Comparison of ENCODE assay signal across 1 cellular context in genomic region chr19:18117692-18118378, GRCh38.
TF ChIP-seq lines count a peak whose summit lies in the region.

No MANE protein-coding gene starts in this region.

TF ChIP-seq in K562, 482 proteins besides CTCF, POLR2A, EP300 and RAD21 (continues in another document):
- no peak for TF ChIP-seq ZNF507 (tag; conservative IDR thresholded peaks at IDR 0.05)
- no peak for TF ChIP-seq FOXP1 (CRISPR knock-in tag; IDR thresholded peaks at IDR 0.05)
- TF ChIP-seq MAZ (CRISPR knock-in tag; conservative IDR thresholded peaks at IDR 0.05 in 1 of 2, IDR thresholded peaks at IDR 0.05 in 1 of 2) = peak in 1 of 2 experiments; percentile 13; a peak in 1 of 4 replicates
- TF ChIP-seq MEIS2 (IDR thresholded peaks at IDR 0.05; ENCODE audit: partially characterized antibody) = no peak
- TF ChIP-seq RFX1 (IDR thresholded peaks at IDR 0.05) = peak; percentile 87
- no peak for TF ChIP-seq CREB3 (tag; conservative IDR thresholded peaks at IDR 0.05; ENCODE audit: low read depth)
- TF ChIP-seq, protein P1, sequence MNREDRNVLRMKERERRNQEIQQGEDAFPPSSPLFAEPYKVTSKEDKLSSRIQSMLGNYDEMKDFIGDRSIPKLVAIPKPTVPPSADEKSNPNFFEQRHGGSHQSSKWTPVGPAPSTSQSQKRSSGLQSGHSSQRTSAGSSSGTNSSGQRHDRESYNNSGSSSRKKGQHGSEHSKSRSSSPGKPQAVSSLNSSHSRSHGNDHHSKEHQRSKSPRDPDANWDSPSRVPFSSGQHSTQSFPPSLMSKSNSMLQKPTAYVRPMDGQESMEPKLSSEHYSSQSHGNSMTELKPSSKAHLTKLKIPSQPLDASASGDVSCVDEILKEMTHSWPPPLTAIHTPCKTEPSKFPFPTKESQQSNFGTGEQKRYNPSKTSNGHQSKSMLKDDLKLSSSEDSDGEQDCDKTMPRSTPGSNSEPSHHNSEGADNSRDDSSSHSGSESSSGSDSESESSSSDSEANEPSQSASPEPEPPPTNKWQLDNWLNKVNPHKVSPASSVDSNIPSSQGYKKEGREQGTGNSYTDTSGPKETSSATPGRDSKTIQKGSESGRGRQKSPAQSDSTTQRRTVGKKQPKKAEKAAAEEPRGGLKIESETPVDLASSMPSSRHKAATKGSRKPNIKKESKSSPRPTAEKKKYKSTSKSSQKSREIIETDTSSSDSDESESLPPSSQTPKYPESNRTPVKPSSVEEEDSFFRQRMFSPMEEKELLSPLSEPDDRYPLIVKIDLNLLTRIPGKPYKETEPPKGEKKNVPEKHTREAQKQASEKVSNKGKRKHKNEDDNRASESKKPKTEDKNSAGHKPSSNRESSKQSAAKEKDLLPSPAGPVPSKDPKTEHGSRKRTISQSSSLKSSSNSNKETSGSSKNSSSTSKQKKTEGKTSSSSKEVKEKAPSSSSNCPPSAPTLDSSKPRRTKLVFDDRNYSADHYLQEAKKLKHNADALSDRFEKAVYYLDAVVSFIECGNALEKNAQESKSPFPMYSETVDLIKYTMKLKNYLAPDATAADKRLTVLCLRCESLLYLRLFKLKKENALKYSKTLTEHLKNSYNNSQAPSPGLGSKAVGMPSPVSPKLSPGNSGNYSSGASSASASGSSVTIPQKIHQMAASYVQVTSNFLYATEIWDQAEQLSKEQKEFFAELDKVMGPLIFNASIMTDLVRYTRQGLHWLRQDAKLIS (CRISPR knock-in tag; IDR thresholded peaks at IDR 0.05) = no peak
- TF ChIP-seq ZC3H11A (IDR thresholded peaks at IDR 0.05; ENCODE audit: low read depth, low read length) = no peak
- no peak for TF ChIP-seq TOE1 (IDR thresholded peaks at IDR 0.05; ENCODE audit: borderline replicate concordance)
- no peak for TF ChIP-seq TOE1 (CRISPR knock-in tag; IDR thresholded peaks at IDR 0.05; ENCODE audit: borderline replicate concordance, low read depth)
- TF ChIP-seq RNF2 (IDR thresholded peaks at IDR 0.05) = no peak
- TF ChIP-seq SUPT5H (IDR thresholded peaks at IDR 0.05) = 0 out of 2 replicates have a peak, but pooled peaks have one; percentile 24
- TF ChIP-seq NCOA2 (IDR thresholded peaks at IDR 0.05; ENCODE audit: partially characterized antibody in 2 of 2) = no peak
- TF ChIP-seq DMBX1 (CRISPR knock-in tag; IDR thresholded peaks at IDR 0.05; ENCODE audit: borderline replicate concordance) = no peak
- TF ChIP-seq YY1 (IDR thresholded peaks at IDR 0.05; ENCODE audit: borderline replicate concordance in 1 of 3, control insufficient read depth in 1 of 3, extremely low read depth in 1 of 3, insufficient read depth in 3 of 3, insufficient read length in 1 of 3, insufficient replicate concordance in 2 of 3, low read depth in 1 of 3, low read length in 2 of 3) = peak; percentile 51 to 86 (median 85)
- no peak for TF ChIP-seq ZNF778 (CRISPR knock-in tag; IDR thresholded peaks at IDR 0.05)
- TF ChIP-seq, protein P2, sequence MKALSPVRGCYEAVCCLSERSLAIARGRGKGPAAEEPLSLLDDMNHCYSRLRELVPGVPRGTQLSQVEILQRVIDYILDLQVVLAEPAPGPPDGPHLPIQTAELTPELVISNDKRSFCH (CRISPR knock-in tag; IDR thresholded peaks at IDR 0.05) = no peak
- TF ChIP-seq, protein P2 (tag; IDR thresholded peaks at IDR 0.05) = no peak
- no peak for TF ChIP-seq KDM5B (IDR thresholded peaks at IDR 0.05; ENCODE audit: insufficient replicate concordance, low read depth, low read length)
- no peak for TF ChIP-seq NONO (IDR thresholded peaks at IDR 0.05; ENCODE audit: low read depth in 2 of 2, low read length in 1 of 2)
- no peak for TF ChIP-seq ZNF239 (CRISPR knock-in tag; IDR thresholded peaks at IDR 0.05)
- TF ChIP-seq ZNF140 (CRISPR knock-in tag; IDR thresholded peaks at IDR 0.05) = no peak
- 0 out of 2 replicates have a peak, but pooled peaks have one; percentile 46 for TF ChIP-seq KLF13 (tag; IDR thresholded peaks at IDR 0.05; ENCODE audit: borderline replicate concordance, low read depth)
- TF ChIP-seq HIVEP1 (CRISPR knock-in tag; IDR thresholded peaks at IDR 0.05) = no peak
- no peak for TF ChIP-seq HBP1 (CRISPR knock-in tag; IDR thresholded peaks at IDR 0.05)
- TF ChIP-seq ATF2 (CRISPR knock-in tag; IDR thresholded peaks at IDR 0.05) = no peak
- TF ChIP-seq ZBTB17 (CRISPR knock-in tag; IDR thresholded peaks at IDR 0.05) = no peak
- no peak for TF ChIP-seq SMAD3 (CRISPR knock-in tag; conservative IDR thresholded peaks at IDR 0.05)
- no peak for TF ChIP-seq GTF2A2 (tag; IDR thresholded peaks at IDR 0.05)
- TF ChIP-seq HNRNPL (IDR thresholded peaks at IDR 0.05; ENCODE audit: low read depth, low read length) = peak; percentile 57; the same call in 1 of the 2 replicates
- no peak for TF ChIP-seq MYBL2 (IDR thresholded peaks at IDR 0.05; ENCODE audit: low read depth)
- TF ChIP-seq MYBL2 (CRISPR knock-in tag; IDR thresholded peaks at IDR 0.05; ENCODE audit: borderline replicate concordance) = no peak
- no peak for TF ChIP-seq NCOA1 (IDR thresholded peaks at IDR 0.05; ENCODE audit: low read depth)
- TF ChIP-seq, protein P3, sequence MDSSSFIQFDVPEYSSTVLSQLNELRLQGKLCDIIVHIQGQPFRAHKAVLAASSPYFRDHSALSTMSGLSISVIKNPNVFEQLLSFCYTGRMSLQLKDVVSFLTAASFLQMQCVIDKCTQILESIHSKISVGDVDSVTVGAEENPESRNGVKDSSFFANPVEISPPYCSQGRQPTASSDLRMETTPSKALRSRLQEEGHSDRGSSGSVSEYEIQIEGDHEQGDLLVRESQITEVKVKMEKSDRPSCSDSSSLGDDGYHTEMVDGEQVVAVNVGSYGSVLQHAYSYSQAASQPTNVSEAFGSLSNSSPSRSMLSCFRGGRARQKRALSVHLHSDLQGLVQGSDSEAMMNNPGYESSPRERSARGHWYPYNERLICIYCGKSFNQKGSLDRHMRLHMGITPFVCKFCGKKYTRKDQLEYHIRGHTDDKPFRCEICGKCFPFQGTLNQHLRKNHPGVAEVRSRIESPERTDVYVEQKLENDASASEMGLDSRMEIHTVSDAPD (CRISPR knock-in tag; IDR thresholded peaks at IDR 0.05) = no peak
- no peak for TF ChIP-seq ZNF311 (CRISPR knock-in tag; IDR thresholded peaks at IDR 0.05)
- TF ChIP-seq SRSF3 (IDR thresholded peaks at IDR 0.05; ENCODE audit: insufficient read depth, low read length) = no peak
- no peak for TF ChIP-seq MCM5 (IDR thresholded peaks at IDR 0.05; ENCODE audit: low read depth)
- TF ChIP-seq, protein P4, sequence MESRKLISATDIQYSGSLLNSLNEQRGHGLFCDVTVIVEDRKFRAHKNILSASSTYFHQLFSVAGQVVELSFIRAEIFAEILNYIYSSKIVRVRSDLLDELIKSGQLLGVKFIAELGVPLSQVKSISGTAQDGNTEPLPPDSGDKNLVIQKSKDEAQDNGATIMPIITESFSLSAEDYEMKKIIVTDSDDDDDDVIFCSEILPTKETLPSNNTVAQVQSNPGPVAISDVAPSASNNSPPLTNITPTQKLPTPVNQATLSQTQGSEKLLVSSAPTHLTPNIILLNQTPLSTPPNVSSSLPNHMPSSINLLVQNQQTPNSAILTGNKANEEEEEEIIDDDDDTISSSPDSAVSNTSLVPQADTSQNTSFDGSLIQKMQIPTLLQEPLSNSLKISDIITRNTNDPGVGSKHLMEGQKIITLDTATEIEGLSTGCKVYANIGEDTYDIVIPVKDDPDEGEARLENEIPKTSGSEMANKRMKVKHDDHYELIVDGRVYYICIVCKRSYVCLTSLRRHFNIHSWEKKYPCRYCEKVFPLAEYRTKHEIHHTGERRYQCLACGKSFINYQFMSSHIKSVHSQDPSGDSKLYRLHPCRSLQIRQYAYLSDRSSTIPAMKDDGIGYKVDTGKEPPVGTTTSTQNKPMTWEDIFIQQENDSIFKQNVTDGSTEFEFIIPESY (CRISPR knock-in tag; IDR thresholded peaks at IDR 0.05) = no peak
- no peak for TF ChIP-seq TEAD1 (CRISPR knock-in tag; IDR thresholded peaks at IDR 0.05)
- TF ChIP-seq SMAD4 (CRISPR knock-in tag; conservative IDR thresholded peaks at IDR 0.05) = peak; percentile 18; the same call in 1 of the 2 replicates
- TF ChIP-seq TBP (optimal IDR thresholded peaks at IDR 0.05; ENCODE audit: low read depth, low read length) = peak; percentile 18
- no peak for TF ChIP-seq CTCFL (IDR thresholded peaks at IDR 0.05; ENCODE audit: borderline replicate concordance, insufficient read depth, low read depth, low read length, poor library complexity, severe bottlenecking)
- TF ChIP-seq CXXC5 (CRISPR knock-in tag; IDR thresholded peaks at IDR 0.05) = peak; percentile 58
- TF ChIP-seq C11orf30 (IDR thresholded peaks at IDR 0.05; ENCODE audit: low read depth) = no peak
- no peak for TF ChIP-seq SREBF2 (CRISPR knock-in tag; IDR thresholded peaks at IDR 0.05)
- no peak for TF ChIP-seq E4F1 (CRISPR knock-in tag; IDR thresholded peaks at IDR 0.05; ENCODE audit: borderline replicate concordance)
- TF ChIP-seq, protein P5, sequence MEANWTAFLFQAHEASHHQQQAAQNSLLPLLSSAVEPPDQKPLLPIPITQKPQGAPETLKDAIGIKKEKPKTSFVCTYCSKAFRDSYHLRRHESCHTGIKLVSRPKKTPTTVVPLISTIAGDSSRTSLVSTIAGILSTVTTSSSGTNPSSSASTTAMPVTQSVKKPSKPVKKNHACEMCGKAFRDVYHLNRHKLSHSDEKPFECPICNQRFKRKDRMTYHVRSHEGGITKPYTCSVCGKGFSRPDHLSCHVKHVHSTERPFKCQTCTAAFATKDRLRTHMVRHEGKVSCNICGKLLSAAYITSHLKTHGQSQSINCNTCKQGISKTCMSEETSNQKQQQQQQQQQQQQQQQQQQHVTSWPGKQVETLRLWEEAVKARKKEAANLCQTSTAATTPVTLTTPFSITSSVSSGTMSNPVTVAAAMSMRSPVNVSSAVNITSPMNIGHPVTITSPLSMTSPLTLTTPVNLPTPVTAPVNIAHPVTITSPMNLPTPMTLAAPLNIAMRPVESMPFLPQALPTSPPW (CRISPR knock-in tag; IDR thresholded peaks at IDR 0.05) = peak; percentile 78
- peak; percentile 42; the same call in 1 of the 2 replicates for TF ChIP-seq PHF8 (IDR thresholded peaks at IDR 0.05; ENCODE audit: borderline replicate concordance, low read length)
- TF ChIP-seq ZNF785 (CRISPR knock-in tag; IDR thresholded peaks at IDR 0.05) = no peak
